8 cellular contexts compared by ENCODE assay signal in the genomic region with DNA sequence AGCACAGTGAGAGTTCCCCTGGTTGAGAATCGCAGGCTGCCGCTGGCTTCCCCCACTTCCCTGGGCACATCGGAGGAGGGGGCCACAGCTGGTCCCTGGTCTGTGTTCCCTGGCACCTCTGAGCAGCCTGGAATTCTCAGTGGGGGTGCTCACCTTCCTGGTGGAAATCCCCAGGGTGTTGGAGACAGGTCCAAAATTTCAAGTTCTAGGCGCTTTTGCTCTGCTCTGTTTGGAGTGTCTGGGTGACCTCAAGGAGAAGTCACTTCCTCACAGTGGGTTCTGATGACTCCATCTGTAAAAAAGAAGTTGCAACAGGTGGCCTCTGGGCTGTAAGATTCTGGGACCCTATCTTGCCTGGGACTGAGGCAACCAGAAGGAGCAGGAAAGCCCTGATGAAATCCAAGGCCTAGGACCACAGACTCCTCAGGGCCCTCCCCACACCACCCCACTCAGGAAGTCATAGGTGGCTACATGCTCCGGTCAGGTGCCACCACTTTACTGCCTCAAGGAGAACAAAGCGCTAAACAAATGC. TPM values are rescaled to one million over a fixed set of nuclear protein-coding genes. Genes with fewer than 3 reads are reported as not detected.
DNase-seq lines count a peak whose midpoint lies in the region; ATAC-seq lines count a peak whose summit lies in the region.

TSS of gene TRAF1 (minus strand) at position 400 of the 532 bp plus-strand sequence. CDS start 721 bp downstream, outside the sequence.

- ATAC-seq in activated CD4-positive, alpha-beta T cell treated with anti-CD3 and anti-CD28 coated beads for 36 hours = peak; percentile 24
- ATAC-seq in HG03060 (IDR thresholded peaks at IDR 0.05; ENCODE audit: low read depth, unreplicated experiment) = peak; percentile 4

- H3K27me3 Mint-ChIP-seq in activated CD4-positive, alpha-beta T cell treated with anti-CD3 and anti-CD28 coated beads for 36 hours = no peaks in the 10 kb centered on the region
- H3K27me3 Mint-ChIP-seq in immature natural killer cell (ENCODE audit: low read depth in 3 of 3) = peaks cover 2 to 30% (median 9%) of the 10 kb centered on the region in 3 donors

- peak within 1 kb of the TSS; percentile 90 for H3K27ac Mint-ChIP-seq in activated CD4-positive, alpha-beta T cell treated with anti-CD3 and anti-CD28 coated beads for 36 hours
- H3K27ac Mint-ChIP-seq in immature natural killer cell = peak within 1 kb of the TSS; percentile 90 to 98 (median 94)

- CTCF ChIA-PET in activated CD4-positive, alpha-beta T cell treated with anti-CD3 and anti-CD28 coated beads for 36 hours (lab: Charles Lee) = interaction anchor here (0.9 to 2.3 kb wide), 6 partner anchors 10 to 171 kb away, joined by 3 to 13 read pairs (median 5); no protein-coding TSS in a partner anchor

- H3K36me3 Mint-ChIP-seq in activated CD4-positive, alpha-beta T cell treated with anti-CD3 and anti-CD28 coated beads for 36 hours (ENCODE audit: low read depth) = peaks cover 54% of the 10 kb centered on the region
- H3K36me3 Mint-ChIP-seq in immature natural killer cell = peaks cover 3 to 5% (median 4%) of the 10 kb centered on the region in 3 donors

- POLR2A ChIA-PET in activated CD4-positive, alpha-beta T cell treated with anti-CD3 and anti-CD28 coated beads for 36 hours (lab: Charles Lee) = interaction anchor here (0.5 to 4.4 kb wide), 16 partner anchors 9 to 195 kb away, joined by 3 to 40 read pairs (median 6); partner anchors contain the start of genes PHF19 and PSMD5

- peaks cover 1% of the 10 kb centered on the region for H3K9me3 Mint-ChIP-seq in activated CD4-positive, alpha-beta T cell treated with anti-CD3 and anti-CD28 coated beads for 36 hours (ENCODE audit: low read depth)
- H3K9me3 Mint-ChIP-seq in immature natural killer cell = no peaks in the 10 kb centered on the region

- H3K4me1 Mint-ChIP-seq in activated CD4-positive, alpha-beta T cell treated with anti-CD3 and anti-CD28 coated beads for 36 hours = peaks cover 72% of the 10 kb centered on the region
- peaks cover 92 to 96% of the 10 kb centered on the region in 2 donors for H3K4me1 Mint-ChIP-seq in immature natural killer cell

- intact Hi-C loops in activated CD4-positive, alpha-beta T cell treated with anti-CD3 and anti-CD28 coated beads for 36 hours (cut with DNase I, micrococcal nuclease) = loop anchor here (1.0 to 5.0 kb wide), 13 partner anchors 10 to 274 kb away; partner anchors contain the start of genes CNTRL (in 2 of the 2), MEGF9 (in 1 of the 2), PHF19 (in 1 of the 2) and RAB14 (in 1 of the 2)
- intact Hi-C loops in T-helper 1 cell treated with Interleukin-12 subunit alpha and Interleukin-12 subunit beta and Interleukin-4 antibody, amounts not matched to agents 30 ng/mL and 1 ng/mL, for 36 hours (cut with micrococcal nuclease) = loop anchor here (1.0 to 2.0 kb wide), 8 partner anchors 10 to 274 kb away; partner anchors contain the start of genes CNTRL, FBXW2, MEGF9 and RAB14

- no peak for DNase-seq in activated CD4-positive, alpha-beta T cell treated with anti-CD3 and anti-CD28 coated beads for 36 hours
- no peak for DNase-seq in activated CD4-positive, alpha-beta T cell treated with anti-CD3 and anti-CD28 coated beads for 1 hour
- DNase-seq in immature natural killer cell (no peak), ureter (ENCODE audit: low spot score) (no peak), AG20443 (ENCODE audit: low spot score) (no peak), SHP77 treated with DMSO at 0.1 percent for 48 hours (lab: John Stamatoyannopoulos, UW) (no peak)

- peak within 1 kb of the TSS; percentile 90 for H3K4me3 Mint-ChIP-seq in activated CD4-positive, alpha-beta T cell treated with anti-CD3 and anti-CD28 coated beads for 36 hours
- peak within 1 kb of the TSS; percentile 91 to 98 (median 95) for H3K4me3 Mint-ChIP-seq in immature natural killer cell

RNA-seq across cellular contexts. Expression of gene TRAF1, which starts in this region (rescaled TPM):
- 100 to 1,000 TPM; 103 to 113 TPM for total RNA-seq in activated CD4-positive, alpha-beta T cell treated with anti-CD3 and anti-CD28 coated beads for 36 hours
- 97.1 and 97.7 TPM in 2 replicates for total RNA-seq in T-helper 1 cell treated with Interleukin-12 subunit alpha and Interleukin-12 subunit beta and Interleukin-4 antibody, amounts not matched to agents 30 ng/mL and 1 ng/mL, for 36 hours
- 1 to 10 TPM in 2 of 3 donors, under 1 TPM in 1; 0.67 to 3.4 (median 1.5) TPM for polyA plus RNA-seq in immature natural killer cell
- 10.0 TPM for total RNA-seq in ureter
